In the genomic region with DNA sequence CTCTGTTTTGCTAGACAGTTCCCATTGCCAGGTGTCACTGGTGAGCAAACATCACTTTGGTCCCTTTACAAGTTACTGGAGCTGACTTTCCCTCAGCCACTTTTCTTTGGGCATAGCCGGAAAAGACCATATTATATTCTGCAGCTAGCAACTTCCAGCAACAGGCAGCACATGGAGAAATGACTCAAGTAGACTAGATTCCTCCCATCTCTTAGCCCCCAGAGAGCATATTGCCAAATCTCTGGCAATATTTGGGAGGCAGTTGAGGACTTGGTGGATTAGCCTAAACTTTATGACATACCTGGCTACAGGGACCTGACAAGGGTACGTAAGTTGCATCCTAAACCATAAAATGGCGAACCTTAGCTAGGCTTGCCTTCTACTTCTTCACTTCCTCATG, we compare ENCODE assay signal across 23 cellular contexts.
"Had no signal": no experiment of that assay in that cellular context is flagged by ENCODE, and none has a peak within 500 bp of the region (broad histone marks: within the 10 kb centered on the region; RNA-seq: fewer than 3 reads in every experiment).

No MANE protein-coding gene starts in this region.

- H2AFZ ChIP-seq: hepatocyte had no signal

- DNase-seq: activated CD4-positive, alpha-beta memory T cell treated with anti-CD3 and anti-CD28 coated beads, Interleukin-2, amount 10 ng/mL, durations not matched to agents 7 days and 5 days; activated CD4-positive, alpha-beta T cell treated with anti-CD3 and anti-CD28 coated beads for 36 hours; activated CD8-positive, alpha-beta memory T cell treated with anti-CD3 and anti-CD28 coated beads, Interleukin-2, amount 10 ng/mL, durations not matched to agents 7 days and 5 days; activated naive CD4-positive, alpha-beta T cell; activated naive CD8-positive, alpha-beta T cell treated with anti-CD3 and anti-CD28 coated beads for 36 hours; amygdala; colonic mucosa; endodermal cell; occipital lobe; posterior cingulate gyrus; retina; SK-N-SH; stimulated activated CD4-positive, alpha-beta T cell treated with anti-CD3 and anti-CD28 coated beads, Interleukin-4, amount 100 ng/mL, for 1 hour; stomach; thyroid gland had no signal

- H3K4me1 ChIP-seq: colonic mucosa, stomach had no signal

- H3K4me3 Mint-ChIP-seq: activated CD4-positive, alpha-beta memory T cell treated with anti-CD3 and anti-CD28 coated beads, Interleukin-2, amount 10 ng/mL, durations not matched to agents 7 days and 5 days; activated CD4-positive, alpha-beta T cell treated with anti-CD3 and anti-CD28 coated beads for 36 hours; activated CD8-positive, alpha-beta memory T cell treated with anti-CD3 and anti-CD28 coated beads, Interleukin-2, amount 10 ng/mL, durations not matched to agents 7 days and 5 days; activated naive CD8-positive, alpha-beta T cell treated with anti-CD3 and anti-CD28 coated beads for 36 hours; activated T-helper 17 cell treated with anti-CD3 and anti-CD28 coated beads, Interleukin-2, amount 50 U/mL, for 72 hours; brain; central memory CD8-positive, alpha-beta T cell; endodermal cell; stimulated activated effector memory CD8-positive, alpha-beta T cell treated with anti-CD3 and anti-CD28 coated beads, Interleukin-12 subunit alpha, Interleukin-12 subunit beta, amount 100 ng/mL, for 72 hours; T-helper 2 cell treated with Interferon-gamma antibody and Interleukin-4, amounts not matched to agents 5 μg/mL and 100 μg/mL, for 36 hours; WTC11 had no signal

- H3K9ac ChIP-seq: SK-N-SH had no signal

- H3K9me3 Mint-ChIP-seq: brain, endodermal cell had no signal

- H3K4me1 Mint-ChIP-seq: activated CD4-positive, alpha-beta memory T cell treated with anti-CD3 and anti-CD28 coated beads, Interleukin-2, amount 10 ng/mL, durations not matched to agents 7 days and 5 days; activated CD4-positive, alpha-beta T cell treated with anti-CD3 and anti-CD28 coated beads for 36 hours; activated CD8-positive, alpha-beta memory T cell treated with anti-CD3 and anti-CD28 coated beads, Interleukin-2, amount 10 ng/mL, durations not matched to agents 7 days and 5 days; activated naive CD8-positive, alpha-beta T cell treated with anti-CD3 and anti-CD28 coated beads for 36 hours; activated T-helper 17 cell treated with anti-CD3 and anti-CD28 coated beads, Interleukin-2, amount 50 U/mL, for 72 hours; central memory CD8-positive, alpha-beta T cell; stimulated activated effector memory CD8-positive, alpha-beta T cell treated with anti-CD3 and anti-CD28 coated beads, Interleukin-12 subunit alpha, Interleukin-12 subunit beta, amount 100 ng/mL, for 72 hours had no signal

- H3K27ac Mint-ChIP-seq: activated CD4-positive, alpha-beta memory T cell treated with anti-CD3 and anti-CD28 coated beads, Interleukin-2, amount 10 ng/mL, durations not matched to agents 7 days and 5 days; activated CD4-positive, alpha-beta T cell treated with anti-CD3 and anti-CD28 coated beads for 36 hours; activated CD8-positive, alpha-beta memory T cell treated with anti-CD3 and anti-CD28 coated beads, Interleukin-2, amount 10 ng/mL, durations not matched to agents 7 days and 5 days; activated naive CD8-positive, alpha-beta T cell treated with anti-CD3 and anti-CD28 coated beads for 36 hours; activated T-helper 17 cell treated with anti-CD3 and anti-CD28 coated beads, Interleukin-2, amount 50 U/mL, for 72 hours; brain; endodermal cell; stimulated activated effector memory CD8-positive, alpha-beta T cell treated with anti-CD3 and anti-CD28 coated beads, Interleukin-12 subunit alpha, Interleukin-12 subunit beta, amount 100 ng/mL, for 72 hours; T-helper 2 cell treated with Interferon-gamma antibody and Interleukin-4, amounts not matched to agents 5 μg/mL and 100 μg/mL, for 36 hours; WTC11 had no signal

- H3K27me3 Mint-ChIP-seq: activated CD4-positive, alpha-beta memory T cell treated with anti-CD3 and anti-CD28 coated beads, Interleukin-2, amount 10 ng/mL, durations not matched to agents 7 days and 5 days; activated CD4-positive, alpha-beta T cell treated with anti-CD3 and anti-CD28 coated beads for 36 hours; activated CD8-positive, alpha-beta memory T cell treated with anti-CD3 and anti-CD28 coated beads, Interleukin-2, amount 10 ng/mL, durations not matched to agents 7 days and 5 days; activated naive CD8-positive, alpha-beta T cell treated with anti-CD3 and anti-CD28 coated beads for 36 hours; activated T-helper 17 cell treated with anti-CD3 and anti-CD28 coated beads, Interleukin-2, amount 50 U/mL, for 72 hours; brain; central memory CD8-positive, alpha-beta T cell had no signal

- H3K36me3 Mint-ChIP-seq: activated CD8-positive, alpha-beta memory T cell treated with anti-CD3 and anti-CD28 coated beads, Interleukin-2, amount 10 ng/mL, durations not matched to agents 7 days and 5 days; activated naive CD8-positive, alpha-beta T cell treated with anti-CD3 and anti-CD28 coated beads for 36 hours; brain; stimulated activated effector memory CD8-positive, alpha-beta T cell treated with anti-CD3 and anti-CD28 coated beads, Interleukin-12 subunit alpha, Interleukin-12 subunit beta, amount 100 ng/mL, for 72 hours; WTC11 had no signal

- ATAC-seq: activated CD4-positive, alpha-beta T cell treated with anti-CD3 and anti-CD28 coated beads for 36 hours; activated CD8-positive, alpha-beta memory T cell treated with anti-CD3 and anti-CD28 coated beads, Interleukin-2, amount 10 ng/mL, durations not matched to agents 7 days and 5 days; activated T-helper 17 cell treated with anti-CD3 and anti-CD28 coated beads, Interleukin-2, amount 50 U/mL, for 72 hours; stimulated activated effector memory CD8-positive, alpha-beta T cell treated with anti-CD3 and anti-CD28 coated beads, Interleukin-12 subunit alpha, Interleukin-12 subunit beta, amount 100 ng/mL, for 72 hours; WTC11 had no signal

- H3K27me3 ChIP-seq: colonic mucosa, hepatocyte, stomach, thyroid gland had no signal

- H3K4me3 ChIP-seq: colonic mucosa, hepatocyte, smooth muscle cell, stomach, thyroid gland had no signal

- H3K9me3 ChIP-seq: colonic mucosa, SK-N-SH, stomach, thyroid gland had no signal

- H3K79me2 ChIP-seq: hepatocyte had no signal

- H3K27ac ChIP-seq: colonic mucosa, hepatocyte had no signal

- H3K4me2 ChIP-seq: hepatocyte, SK-N-SH, smooth muscle cell had no signal

- H3K36me3 ChIP-seq: colonic mucosa, stomach, thyroid gland had no signal

- H3K9me2 ChIP-seq: SK-N-SH had no signal
